In genomic region chr14:93017341-93017797, GRCh38 we compare ENCODE assay signal across 14 cellular contexts.
DNase-seq lines count a peak whose midpoint lies in the region; ATAC-seq and TF ChIP-seq lines count a peak whose summit lies in the region.
"Had no signal": no experiment of that assay in that cellular context is flagged by ENCODE, and none has a peak within 500 bp of the region (broad histone marks: within the 10 kb centered on the region; RNA-seq: fewer than 3 reads in every experiment).

No MANE protein-coding gene starts in this region.

- no peak for TF ChIP-seq CTCF in CD8-positive, alpha-beta T cell (IDR thresholded peaks at IDR 0.05)
- no peak for TF ChIP-seq CTCF in gastrocnemius medialis (IDR thresholded peaks at IDR 0.05 in 4 of 5, conservative IDR thresholded peaks at IDR 0.05 in 1 of 5)

- no peak overlapping the region for H3K4me3 ChIP-seq in CD8-positive, alpha-beta T cell (ENCODE audit: low read depth, low read length)
- H3K4me3 ChIP-seq in gastrocnemius medialis = no peak overlapping the region
- H3K4me3 ChIP-seq: PC-9 had no signal

- H3K36me3 ChIP-seq in CD8-positive, alpha-beta T cell (ENCODE audit: insufficient read depth, low read length) = peaks cover 5% of the 10 kb centered on the region
- no peaks in the 10 kb centered on the region for H3K36me3 ChIP-seq in gastrocnemius medialis

- CTCF ChIA-PET in CD8-positive, alpha-beta T cell (lab: Charles Lee) = no interaction called here
- CTCF ChIA-PET in activated CD8-positive, alpha-beta memory T cell treated with anti-CD3 and anti-CD28 coated beads, Interleukin-2, amount 10 ng/mL, durations not matched to agents 7 days and 5 days (lab: Charles Lee) = no interaction called here

- no peaks in the 10 kb centered on the region for H3K27me3 ChIP-seq in CD8-positive, alpha-beta T cell (ENCODE audit: insufficient read depth, low read length)
- H3K27me3 ChIP-seq in layer of hippocampus (ENCODE audit: control insufficient read depth, insufficient read depth, low read length) (no peaks in the 10 kb centered on the region), gastrocnemius medialis (no peaks in the 10 kb centered on the region)

- no peak overlapping the region for H3K4me3 Mint-ChIP-seq in CD8-positive, alpha-beta T cell
- H3K4me3 Mint-ChIP-seq in activated T-helper 2 cell treated with anti-CD3 and anti-CD28 coated beads, Interferon-gamma antibody, Interleukin-2, Interleukin-4, amounts not matched to agents 10 μg/mL and 5 μg/mL and 100 μg/mL, durations not matched to agents 14 hours and 24 hours and 36 hours (ENCODE audit: low read depth) = no peak overlapping the region
- H3K4me3 Mint-ChIP-seq in activated CD8-positive, alpha-beta memory T cell treated with anti-CD3 and anti-CD28 coated beads, Interleukin-2, amount 10 ng/mL, durations not matched to agents 7 days and 5 days = no peak overlapping the region
- H3K4me3 Mint-ChIP-seq: activated CD4-positive, alpha-beta memory T cell treated with anti-CD3 and anti-CD28 coated beads for 36 hours; activated naive CD8-positive, alpha-beta T cell treated with anti-CD3 and anti-CD28 coated beads, Interleukin-2, amount 50 U/mL, for 24 hours; activated T-helper 1 cell treated with anti-CD3 and anti-CD28 coated beads, Interleukin-12 subunit alpha, Interleukin-12 subunit beta, Interleukin-2, Interleukin-4 antibody, amounts not matched to agents 30 ng/mL and 10 ng/mL and 1 ng/mL, durations not matched to agents 14 hours and 24 hours and 36 hours had no signal

- no peaks in the 10 kb centered on the region for H3K9me3 ChIP-seq in CD8-positive, alpha-beta T cell (ENCODE audit: low read length)
- H3K9me3 ChIP-seq in gastrocnemius medialis = no peaks in the 10 kb centered on the region

- H3K27me3 Mint-ChIP-seq in CD8-positive, alpha-beta T cell (ENCODE audit: low read depth) = no peaks in the 10 kb centered on the region
- no peaks in the 10 kb centered on the region for H3K27me3 Mint-ChIP-seq in activated T-helper 2 cell treated with anti-CD3 and anti-CD28 coated beads, Interferon-gamma antibody, Interleukin-2, Interleukin-4, amounts not matched to agents 10 μg/mL and 5 μg/mL and 100 μg/mL, durations not matched to agents 14 hours and 24 hours and 36 hours (ENCODE audit: low read depth)
- H3K27me3 Mint-ChIP-seq in activated CD8-positive, alpha-beta memory T cell treated with anti-CD3 and anti-CD28 coated beads, Interleukin-2, amount 10 ng/mL, durations not matched to agents 7 days and 5 days = no peaks in the 10 kb centered on the region
- H3K27me3 Mint-ChIP-seq: activated CD4-positive, alpha-beta memory T cell treated with anti-CD3 and anti-CD28 coated beads for 36 hours; activated naive CD8-positive, alpha-beta T cell treated with anti-CD3 and anti-CD28 coated beads, Interleukin-2, amount 50 U/mL, for 24 hours had no signal

- H3K9me3 Mint-ChIP-seq in CD8-positive, alpha-beta T cell = no peaks in the 10 kb centered on the region
- H3K9me3 Mint-ChIP-seq in activated T-helper 2 cell treated with anti-CD3 and anti-CD28 coated beads, Interferon-gamma antibody, Interleukin-2, Interleukin-4, amounts not matched to agents 10 μg/mL and 5 μg/mL and 100 μg/mL, durations not matched to agents 14 hours and 24 hours and 36 hours = no peaks in the 10 kb centered on the region
- H3K9me3 Mint-ChIP-seq in activated CD8-positive, alpha-beta memory T cell treated with anti-CD3 and anti-CD28 coated beads, Interleukin-2, amount 10 ng/mL, durations not matched to agents 7 days and 5 days (ENCODE audit: low read depth) = no peaks in the 10 kb centered on the region
- H3K9me3 Mint-ChIP-seq: activated CD4-positive, alpha-beta memory T cell treated with anti-CD3 and anti-CD28 coated beads for 36 hours; activated naive CD8-positive, alpha-beta T cell treated with anti-CD3 and anti-CD28 coated beads, Interleukin-2, amount 50 U/mL, for 24 hours; activated T-helper 1 cell treated with anti-CD3 and anti-CD28 coated beads, Interleukin-12 subunit alpha, Interleukin-12 subunit beta, Interleukin-2, Interleukin-4 antibody, amounts not matched to agents 30 ng/mL and 10 ng/mL and 1 ng/mL, durations not matched to agents 14 hours and 24 hours and 36 hours had no signal

- no peak for ATAC-seq in CD8-positive, alpha-beta T cell
- peak; percentile 80 to 85 for ATAC-seq in gastrocnemius medialis
- no peak for ATAC-seq in activated CD8-positive, alpha-beta memory T cell treated with anti-CD3 and anti-CD28 coated beads, Interleukin-2, amount 10 ng/mL, durations not matched to agents 7 days and 5 days
- ATAC-seq: activated naive CD8-positive, alpha-beta T cell treated with anti-CD3 and anti-CD28 coated beads, Interleukin-2, amount 50 U/mL, for 24 hours had no signal

- peaks cover 16% of the 10 kb centered on the region for H3K4me1 ChIP-seq in CD8-positive, alpha-beta T cell (ENCODE audit: insufficient read depth, low read length)
- H3K4me1 ChIP-seq in gastrocnemius medialis = peaks cover 47 to 50% of the 10 kb centered on the region in 2 donors

- peaks cover 33% of the 10 kb centered on the region for H3K4me1 Mint-ChIP-seq in CD8-positive, alpha-beta T cell (ENCODE audit: low read depth)
- H3K4me1 Mint-ChIP-seq in activated T-helper 2 cell treated with anti-CD3 and anti-CD28 coated beads, Interferon-gamma antibody, Interleukin-2, Interleukin-4, amounts not matched to agents 10 μg/mL and 5 μg/mL and 100 μg/mL, durations not matched to agents 14 hours and 24 hours and 36 hours (ENCODE audit: low read depth) = peaks cover 11% of the 10 kb centered on the region
- H3K4me1 Mint-ChIP-seq in activated CD8-positive, alpha-beta memory T cell treated with anti-CD3 and anti-CD28 coated beads, Interleukin-2, amount 10 ng/mL, durations not matched to agents 7 days and 5 days = peaks cover 19% of the 10 kb centered on the region

- H3K36me3 Mint-ChIP-seq in CD8-positive, alpha-beta T cell = peaks cover 29% of the 10 kb centered on the region
- H3K36me3 Mint-ChIP-seq in activated T-helper 2 cell treated with anti-CD3 and anti-CD28 coated beads, Interferon-gamma antibody, Interleukin-2, Interleukin-4, amounts not matched to agents 10 μg/mL and 5 μg/mL and 100 μg/mL, durations not matched to agents 14 hours and 24 hours and 36 hours (ENCODE audit: low read depth) = no peaks in the 10 kb centered on the region
- no peaks in the 10 kb centered on the region for H3K36me3 Mint-ChIP-seq in activated CD8-positive, alpha-beta memory T cell treated with anti-CD3 and anti-CD28 coated beads, Interleukin-2, amount 10 ng/mL, durations not matched to agents 7 days and 5 days

- no peak for DNase-seq in CD8-positive, alpha-beta T cell
- peak; percentile 60 for DNase-seq in cerebellum (ENCODE audit: low spot score)
- peak; percentile 84 to 93 for DNase-seq in gastrocnemius medialis
- DNase-seq in A172 (ENCODE audit: low spot score) = no peak
- DNase-seq in activated CD4-positive, alpha-beta T cell treated with anti-CD3 and anti-CD28 coated beads for 48 hours = no peak
- DNase-seq in activated T-helper 2 cell treated with anti-CD3 and anti-CD28 coated beads, Interferon-gamma antibody, Interleukin-2, Interleukin-4, amounts not matched to agents 10 μg/mL and 5 μg/mL and 100 μg/mL, durations not matched to agents 14 hours and 24 hours and 36 hours (ENCODE audit: low spot score) = no peak
- DNase-seq in activated CD8-positive, alpha-beta memory T cell treated with anti-CD3 and anti-CD28 coated beads, Interleukin-2, amount 10 ng/mL, durations not matched to agents 7 days and 5 days = no peak
- DNase-seq: activated CD4-positive, alpha-beta memory T cell treated with anti-CD3 and anti-CD28 coated beads for 36 hours; activated naive CD8-positive, alpha-beta T cell treated with anti-CD3 and anti-CD28 coated beads, Interleukin-2, amount 50 U/mL, for 24 hours; NCI-H1930; NCI-H526 treated with DMSO at 0.1 percent for 48 hours; PC-9 had no signal

- POLR2A ChIA-PET in CD8-positive, alpha-beta T cell (lab: Charles Lee) = no interaction called here

- peak overlapping the region; percentile 64 for H3K27ac Mint-ChIP-seq in CD8-positive, alpha-beta T cell
- H3K27ac Mint-ChIP-seq in activated T-helper 2 cell treated with anti-CD3 and anti-CD28 coated beads, Interferon-gamma antibody, Interleukin-2, Interleukin-4, amounts not matched to agents 10 μg/mL and 5 μg/mL and 100 μg/mL, durations not matched to agents 14 hours and 24 hours and 36 hours = no peak overlapping the region
- no peak overlapping the region for H3K27ac Mint-ChIP-seq in activated CD8-positive, alpha-beta memory T cell treated with anti-CD3 and anti-CD28 coated beads, Interleukin-2, amount 10 ng/mL, durations not matched to agents 7 days and 5 days
- H3K27ac Mint-ChIP-seq: activated CD4-positive, alpha-beta memory T cell treated with anti-CD3 and anti-CD28 coated beads for 36 hours; activated naive CD8-positive, alpha-beta T cell treated with anti-CD3 and anti-CD28 coated beads, Interleukin-2, amount 50 U/mL, for 24 hours; activated T-helper 1 cell treated with anti-CD3 and anti-CD28 coated beads, Interleukin-12 subunit alpha, Interleukin-12 subunit beta, Interleukin-2, Interleukin-4 antibody, amounts not matched to agents 30 ng/mL and 10 ng/mL and 1 ng/mL, durations not matched to agents 14 hours and 24 hours and 36 hours had no signal

- intact Hi-C loops in CD8-positive, alpha-beta T cell (cut with DNase I, micrococcal nuclease) = no loop called here
- intact Hi-C loops in gastrocnemius medialis (cut with DNase I; ENCODE audit: low total_unique reads) = loop anchor here (2.0 to 10.0 kb wide), 2 partner anchors 33 to 167 kb away; partner anchors contain the start of genes LYSET and MOAP1
- intact Hi-C loops in activated T-helper 2 cell treated with anti-CD3 and anti-CD28 coated beads, Interferon-gamma antibody, Interleukin-2, Interleukin-4, amounts not matched to agents 10 μg/mL and 5 μg/mL and 100 μg/mL, durations not matched to agents 14 hours and 24 hours and 36 hours (cut with micrococcal nuclease) = no loop called here

- H3K27ac ChIP-seq in CD8-positive, alpha-beta T cell (ENCODE audit: low read depth, low read length) = no peak overlapping the region
- H3K27ac ChIP-seq in layer of hippocampus (ENCODE audit: low read depth, low read length) (peak overlapping the region; percentile 97), gastrocnemius medialis (peak overlapping the region; percentile 58 to 83 (median 76))
- H3K27ac ChIP-seq: PC-9 had no signal

- peak in 1 of 2 donors; percentile 16 for TF ChIP-seq POLR2A in gastrocnemius medialis (IDR thresholded peaks at IDR 0.05)

- in situ Hi-C loops in gastrocnemius medialis (cut with MboI; ENCODE audit: low sequenced_read_pairs in 4 of 4) = no loop called here

Comparison
In these comparisons a context has a peak if more than half of its experiments do, and no peak if none do; other contexts are left out.
1. ATAC-seq: peak in gastrocnemius medialis (2 of 2); none in CD8-positive, alpha-beta T cell (single experiment) and activated CD8-positive, alpha-beta memory T cell treated with anti-CD3 and anti-CD28 coated beads, Interleukin-2, amount 10 ng/mL, durations not matched to agents 7 days and 5 days (single experiment).
2. DNase-seq: peak in cerebellum (single experiment) and gastrocnemius medialis (2 of 2); none in CD8-positive, alpha-beta T cell (0 of 7), A172 (single experiment), activated CD4-positive, alpha-beta T cell treated with anti-CD3 and anti-CD28 coated beads for 48 hours (single experiment), activated T-helper 2 cell treated with anti-CD3 and anti-CD28 coated beads, Interferon-gamma antibody, Interleukin-2, Interleukin-4, amounts not matched to agents 10 μg/mL and 5 μg/mL and 100 μg/mL, durations not matched to agents 14 hours and 24 hours and 36 hours (single experiment) and activated CD8-positive, alpha-beta memory T cell treated with anti-CD3 and anti-CD28 coated beads, Interleukin-2, amount 10 ng/mL, durations not matched to agents 7 days and 5 days (single experiment).